Comparison of ENCODE assay signal across 1 cellular context in the genomic region with DNA sequence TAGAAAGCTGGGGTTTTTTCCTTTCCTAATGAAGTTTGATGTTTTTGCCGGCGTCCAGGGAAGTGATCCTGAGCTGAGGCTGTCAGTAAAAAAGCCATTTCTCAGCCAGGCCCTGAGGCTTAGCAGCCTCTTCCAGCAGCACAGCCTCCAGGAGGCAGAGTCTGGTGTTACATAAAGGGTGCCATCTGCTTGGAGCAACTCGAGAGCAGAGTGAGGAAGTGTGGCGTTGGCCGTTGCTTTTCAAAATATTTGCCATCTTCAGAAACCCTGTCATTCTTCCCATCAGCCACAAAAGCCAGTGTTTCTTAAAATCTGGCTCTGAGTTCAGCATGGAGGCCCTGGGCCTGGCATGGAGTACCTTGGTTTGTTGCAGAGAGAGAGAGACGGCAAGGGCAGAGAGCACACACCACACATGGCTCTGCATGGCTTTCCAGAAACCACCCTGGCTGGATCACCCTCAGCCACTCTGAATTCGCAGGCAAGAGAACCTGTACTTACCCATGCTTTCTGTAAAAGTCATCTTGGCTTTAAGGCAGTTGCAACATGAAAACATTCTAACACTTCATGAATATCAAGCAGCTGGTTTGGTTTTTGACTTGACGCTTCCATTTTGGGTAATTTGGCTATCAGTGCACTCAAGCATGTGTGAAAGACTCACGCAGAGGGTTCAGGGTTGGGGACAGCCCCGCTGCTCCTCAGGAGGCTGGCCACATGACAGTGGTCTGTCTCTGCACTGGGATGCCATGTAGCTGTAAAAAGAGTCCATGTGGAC.
TF ChIP-seq lines count a peak whose summit lies in the region.

No MANE protein-coding gene starts in this region.

TF ChIP-seq in GM12878, 131 proteins besides CTCF, POLR2A, EP300 and RAD21 (continues in another document):
- TF ChIP-seq RBBP5 (conservative IDR thresholded peaks at IDR 0.05) (no peak), TCF7 (IDR thresholded peaks at IDR 0.05; ENCODE audit: borderline replicate concordance) (no peak), CREB1 (IDR thresholded peaks at IDR 0.05; ENCODE audit: low read depth) (no peak), RCOR1 (conservative IDR thresholded peaks at IDR 0.05; ENCODE audit: low read depth, low read length) (0 out of 2 replicates have a peak, but pooled peaks have one; percentile 53), SREBF1 (IDR thresholded peaks at IDR 0.05; ENCODE audit: low read length) (no peak), HDGF (IDR thresholded peaks at IDR 0.05) (0 out of 2 replicates have a peak, but pooled peaks have one; percentile 33), ZNF24 (IDR thresholded peaks at IDR 0.05) (no peak), MTA2 (IDR thresholded peaks at IDR 0.05; ENCODE audit: low read depth) (peak; percentile 60; the same call in 1 of the 2 replicates), BRCA1 (IDR thresholded peaks at IDR 0.05; ENCODE audit: low read depth, low read length) (no peak), ZBED1 (IDR thresholded peaks at IDR 0.05; ENCODE audit: borderline replicate concordance) (no peak), EED (IDR thresholded peaks at IDR 0.05; ENCODE audit: low read depth) (no peak), ZNF622 (IDR thresholded peaks at IDR 0.05) (no peak), MEF2B (IDR thresholded peaks at IDR 0.05; ENCODE audit: partially characterized antibody, poor library complexity, severe bottlenecking) (peak; percentile 74), MXI1 (IDR thresholded peaks at IDR 0.05; ENCODE audit: low read depth, low read length) (peak; percentile 82), WRNIP1 (IDR thresholded peaks at IDR 0.05; ENCODE audit: borderline replicate concordance, low read depth, low read length) (no peak), IKZF1 (conservative IDR thresholded peaks at IDR 0.05) (peak; percentile 34; the same call in 1 of the 2 replicates), NFIC (IDR thresholded peaks at IDR 0.05; ENCODE audit: low read depth, low read length) (no peak; the same call in 1 of the 2 replicates), SREBF2 (IDR thresholded peaks at IDR 0.05; ENCODE audit: low read length) (no peak)
- TF ChIP-seq, protein P1, sequence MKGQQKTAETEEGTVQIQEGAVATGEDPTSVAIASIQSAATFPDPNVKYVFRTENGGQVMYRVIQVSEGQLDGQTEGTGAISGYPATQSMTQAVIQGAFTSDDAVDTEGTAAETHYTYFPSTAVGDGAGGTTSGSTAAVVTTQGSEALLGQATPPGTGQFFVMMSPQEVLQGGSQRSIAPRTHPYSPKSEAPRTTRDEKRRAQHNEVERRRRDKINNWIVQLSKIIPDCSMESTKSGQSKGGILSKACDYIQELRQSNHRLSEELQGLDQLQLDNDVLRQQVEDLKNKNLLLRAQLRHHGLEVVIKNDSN (IDR thresholded peaks at IDR 0.05; ENCODE audit: borderline replicate concordance, extremely low read length, insufficient read depth, low read depth, low read length) = no peak
- TF ChIP-seq, protein P2, sequence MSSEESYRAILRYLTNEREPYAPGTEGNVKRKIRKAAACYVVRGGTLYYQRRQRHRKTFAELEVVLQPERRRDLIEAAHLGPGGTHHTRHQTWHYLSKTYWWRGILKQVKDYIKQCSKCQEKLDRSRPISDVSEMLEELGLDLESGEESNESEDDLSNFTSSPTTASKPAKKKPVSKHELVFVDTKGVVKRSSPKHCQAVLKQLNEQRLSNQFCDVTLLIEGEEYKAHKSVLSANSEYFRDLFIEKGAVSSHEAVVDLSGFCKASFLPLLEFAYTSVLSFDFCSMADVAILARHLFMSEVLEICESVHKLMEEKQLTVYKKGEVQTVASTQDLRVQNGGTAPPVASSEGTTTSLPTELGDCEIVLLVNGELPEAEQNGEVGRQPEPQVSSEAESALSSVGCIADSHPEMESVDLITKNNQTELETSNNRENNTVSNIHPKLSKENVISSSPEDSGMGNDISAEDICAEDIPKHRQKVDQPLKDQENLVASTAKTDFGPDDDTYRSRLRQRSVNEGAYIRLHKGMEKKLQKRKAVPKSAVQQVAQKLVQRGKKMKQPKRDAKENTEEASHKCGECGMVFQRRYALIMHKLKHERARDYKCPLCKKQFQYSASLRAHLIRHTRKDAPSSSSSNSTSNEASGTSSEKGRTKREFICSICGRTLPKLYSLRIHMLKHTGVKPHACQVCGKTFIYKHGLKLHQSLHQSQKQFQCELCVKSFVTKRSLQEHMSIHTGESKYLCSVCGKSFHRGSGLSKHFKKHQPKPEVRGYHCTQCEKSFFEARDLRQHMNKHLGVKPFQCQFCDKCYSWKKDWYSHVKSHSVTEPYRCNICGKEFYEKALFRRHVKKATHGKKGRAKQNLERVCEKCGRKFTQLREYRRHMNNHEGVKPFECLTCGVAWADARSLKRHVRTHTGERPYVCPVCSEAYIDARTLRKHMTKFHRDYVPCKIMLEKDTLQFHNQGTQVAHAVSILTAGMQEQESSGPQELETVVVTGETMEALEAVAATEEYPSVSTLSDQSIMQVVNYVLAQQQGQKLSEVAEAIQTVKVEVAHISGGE (CRISPR knock-in tag; IDR thresholded peaks at IDR 0.05) = no peak
- TF ChIP-seq, protein P3, sequence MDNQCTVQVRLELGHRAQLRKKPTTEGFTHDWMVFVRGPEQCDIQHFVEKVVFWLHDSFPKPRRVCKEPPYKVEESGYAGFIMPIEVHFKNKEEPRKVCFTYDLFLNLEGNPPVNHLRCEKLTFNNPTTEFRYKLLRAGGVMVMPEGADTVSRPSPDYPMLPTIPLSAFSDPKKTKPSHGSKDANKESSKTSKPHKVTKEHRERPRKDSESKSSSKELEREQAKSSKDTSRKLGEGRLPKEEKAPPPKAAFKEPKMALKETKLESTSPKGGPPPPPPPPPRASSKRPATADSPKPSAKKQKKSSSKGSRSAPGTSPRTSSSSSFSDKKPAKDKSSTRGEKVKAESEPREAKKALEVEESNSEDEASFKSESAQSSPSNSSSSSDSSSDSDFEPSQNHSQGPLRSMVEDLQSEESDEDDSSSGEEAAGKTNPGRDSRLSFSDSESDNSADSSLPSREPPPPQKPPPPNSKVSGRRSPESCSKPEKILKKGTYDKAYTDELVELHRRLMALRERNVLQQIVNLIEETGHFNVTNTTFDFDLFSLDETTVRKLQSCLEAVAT (IDR thresholded peaks at IDR 0.05) = no peak
- TF ChIP-seq, protein P4, sequence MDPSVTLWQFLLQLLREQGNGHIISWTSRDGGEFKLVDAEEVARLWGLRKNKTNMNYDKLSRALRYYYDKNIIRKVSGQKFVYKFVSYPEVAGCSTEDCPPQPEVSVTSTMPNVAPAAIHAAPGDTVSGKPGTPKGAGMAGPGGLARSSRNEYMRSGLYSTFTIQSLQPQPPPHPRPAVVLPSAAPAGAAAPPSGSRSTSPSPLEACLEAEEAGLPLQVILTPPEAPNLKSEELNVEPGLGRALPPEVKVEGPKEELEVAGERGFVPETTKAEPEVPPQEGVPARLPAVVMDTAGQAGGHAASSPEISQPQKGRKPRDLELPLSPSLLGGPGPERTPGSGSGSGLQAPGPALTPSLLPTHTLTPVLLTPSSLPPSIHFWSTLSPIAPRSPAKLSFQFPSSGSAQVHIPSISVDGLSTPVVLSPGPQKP (IDR thresholded peaks at IDR 0.05; ENCODE audit: low read depth, low read length) = no peak
- TF ChIP-seq, protein P5, sequence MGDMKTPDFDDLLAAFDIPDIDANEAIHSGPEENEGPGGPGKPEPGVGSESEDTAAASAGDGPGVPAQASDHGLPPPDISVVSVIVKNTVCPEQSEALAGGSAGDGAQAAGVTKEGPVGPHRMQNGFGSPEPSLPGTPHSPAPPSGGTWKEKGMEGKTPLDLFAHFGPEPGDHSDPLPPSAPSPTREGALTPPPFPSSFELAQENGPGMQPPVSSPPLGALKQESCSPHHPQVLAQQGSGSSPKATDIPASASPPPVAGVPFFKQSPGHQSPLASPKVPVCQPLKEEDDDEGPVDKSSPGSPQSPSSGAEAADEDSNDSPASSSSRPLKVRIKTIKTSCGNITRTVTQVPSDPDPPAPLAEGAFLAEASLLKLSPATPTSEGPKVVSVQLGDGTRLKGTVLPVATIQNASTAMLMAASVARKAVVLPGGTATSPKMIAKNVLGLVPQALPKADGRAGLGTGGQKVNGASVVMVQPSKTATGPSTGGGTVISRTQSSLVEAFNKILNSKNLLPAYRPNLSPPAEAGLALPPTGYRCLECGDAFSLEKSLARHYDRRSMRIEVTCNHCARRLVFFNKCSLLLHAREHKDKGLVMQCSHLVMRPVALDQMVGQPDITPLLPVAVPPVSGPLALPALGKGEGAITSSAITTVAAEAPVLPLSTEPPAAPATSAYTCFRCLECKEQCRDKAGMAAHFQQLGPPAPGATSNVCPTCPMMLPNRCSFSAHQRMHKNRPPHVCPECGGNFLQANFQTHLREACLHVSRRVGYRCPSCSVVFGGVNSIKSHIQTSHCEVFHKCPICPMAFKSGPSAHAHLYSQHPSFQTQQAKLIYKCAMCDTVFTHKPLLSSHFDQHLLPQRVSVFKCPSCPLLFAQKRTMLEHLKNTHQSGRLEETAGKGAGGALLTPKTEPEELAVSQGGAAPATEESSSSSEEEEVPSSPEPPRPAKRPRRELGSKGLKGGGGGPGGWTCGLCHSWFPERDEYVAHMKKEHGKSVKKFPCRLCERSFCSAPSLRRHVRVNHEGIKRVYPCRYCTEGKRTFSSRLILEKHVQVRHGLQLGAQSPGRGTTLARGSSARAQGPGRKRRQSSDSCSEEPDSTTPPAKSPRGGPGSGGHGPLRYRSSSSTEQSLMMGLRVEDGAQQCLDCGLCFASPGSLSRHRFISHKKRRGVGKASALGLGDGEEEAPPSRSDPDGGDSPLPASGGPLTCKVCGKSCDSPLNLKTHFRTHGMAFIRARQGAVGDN (IDR thresholded peaks at IDR 0.05) = peak; percentile 87
- TF ChIP-seq, protein P6, sequence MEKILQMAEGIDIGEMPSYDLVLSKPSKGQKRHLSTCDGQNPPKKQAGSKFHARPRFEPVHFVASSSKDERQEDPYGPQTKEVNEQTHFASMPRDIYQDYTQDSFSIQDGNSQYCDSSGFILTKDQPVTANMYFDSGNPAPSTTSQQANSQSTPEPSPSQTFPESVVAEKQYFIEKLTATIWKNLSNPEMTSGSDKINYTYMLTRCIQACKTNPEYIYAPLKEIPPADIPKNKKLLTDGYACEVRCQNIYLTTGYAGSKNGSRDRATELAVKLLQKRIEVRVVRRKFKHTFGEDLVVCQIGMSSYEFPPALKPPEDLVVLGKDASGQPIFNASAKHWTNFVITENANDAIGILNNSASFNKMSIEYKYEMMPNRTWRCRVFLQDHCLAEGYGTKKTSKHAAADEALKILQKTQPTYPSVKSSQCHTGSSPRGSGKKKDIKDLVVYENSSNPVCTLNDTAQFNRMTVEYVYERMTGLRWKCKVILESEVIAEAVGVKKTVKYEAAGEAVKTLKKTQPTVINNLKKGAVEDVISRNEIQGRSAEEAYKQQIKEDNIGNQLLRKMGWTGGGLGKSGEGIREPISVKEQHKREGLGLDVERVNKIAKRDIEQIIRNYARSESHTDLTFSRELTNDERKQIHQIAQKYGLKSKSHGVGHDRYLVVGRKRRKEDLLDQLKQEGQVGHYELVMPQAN (conservative IDR thresholded peaks at IDR 0.05) = no peak
- TF ChIP-seq, protein P7, sequence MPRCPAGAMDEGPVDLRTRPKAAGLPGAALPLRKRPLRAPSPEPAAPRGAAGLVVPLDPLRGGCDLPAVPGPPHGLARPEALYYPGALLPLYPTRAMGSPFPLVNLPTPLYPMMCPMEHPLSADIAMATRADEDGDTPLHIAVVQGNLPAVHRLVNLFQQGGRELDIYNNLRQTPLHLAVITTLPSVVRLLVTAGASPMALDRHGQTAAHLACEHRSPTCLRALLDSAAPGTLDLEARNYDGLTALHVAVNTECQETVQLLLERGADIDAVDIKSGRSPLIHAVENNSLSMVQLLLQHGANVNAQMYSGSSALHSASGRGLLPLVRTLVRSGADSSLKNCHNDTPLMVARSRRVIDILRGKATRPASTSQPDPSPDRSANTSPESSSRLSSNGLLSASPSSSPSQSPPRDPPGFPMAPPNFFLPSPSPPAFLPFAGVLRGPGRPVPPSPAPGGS (IDR thresholded peaks at IDR 0.05; ENCODE audit: borderline replicate concordance, insufficient read depth, low read depth, low read length, poor library complexity, severe bottlenecking) = no peak
- TF ChIP-seq, protein P8, sequence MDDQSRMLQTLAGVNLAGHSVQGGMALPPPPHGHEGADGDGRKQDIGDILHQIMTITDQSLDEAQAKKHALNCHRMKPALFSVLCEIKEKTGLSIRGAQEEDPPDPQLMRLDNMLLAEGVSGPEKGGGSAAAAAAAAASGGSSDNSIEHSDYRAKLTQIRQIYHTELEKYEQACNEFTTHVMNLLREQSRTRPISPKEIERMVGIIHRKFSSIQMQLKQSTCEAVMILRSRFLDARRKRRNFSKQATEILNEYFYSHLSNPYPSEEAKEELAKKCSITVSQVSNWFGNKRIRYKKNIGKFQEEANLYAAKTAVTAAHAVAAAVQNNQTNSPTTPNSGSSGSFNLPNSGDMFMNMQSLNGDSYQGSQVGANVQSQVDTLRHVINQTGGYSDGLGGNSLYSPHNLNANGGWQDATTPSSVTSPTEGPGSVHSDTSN (IDR thresholded peaks at IDR 0.05; ENCODE audit: insufficient replicate concordance, low read depth, low read length) = no peak
- TF ChIP-seq, protein P9, sequence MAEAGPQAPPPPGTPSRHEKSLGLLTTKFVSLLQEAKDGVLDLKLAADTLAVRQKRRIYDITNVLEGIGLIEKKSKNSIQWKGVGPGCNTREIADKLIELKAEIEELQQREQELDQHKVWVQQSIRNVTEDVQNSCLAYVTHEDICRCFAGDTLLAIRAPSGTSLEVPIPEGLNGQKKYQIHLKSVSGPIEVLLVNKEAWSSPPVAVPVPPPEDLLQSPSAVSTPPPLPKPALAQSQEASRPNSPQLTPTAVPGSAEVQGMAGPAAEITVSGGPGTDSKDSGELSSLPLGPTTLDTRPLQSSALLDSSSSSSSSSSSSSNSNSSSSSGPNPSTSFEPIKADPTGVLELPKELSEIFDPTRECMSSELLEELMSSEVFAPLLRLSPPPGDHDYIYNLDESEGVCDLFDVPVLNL (IDR thresholded peaks at IDR 0.05; ENCODE audit: low read depth, low read length) = no peak
- TF ChIP-seq, protein P10, sequence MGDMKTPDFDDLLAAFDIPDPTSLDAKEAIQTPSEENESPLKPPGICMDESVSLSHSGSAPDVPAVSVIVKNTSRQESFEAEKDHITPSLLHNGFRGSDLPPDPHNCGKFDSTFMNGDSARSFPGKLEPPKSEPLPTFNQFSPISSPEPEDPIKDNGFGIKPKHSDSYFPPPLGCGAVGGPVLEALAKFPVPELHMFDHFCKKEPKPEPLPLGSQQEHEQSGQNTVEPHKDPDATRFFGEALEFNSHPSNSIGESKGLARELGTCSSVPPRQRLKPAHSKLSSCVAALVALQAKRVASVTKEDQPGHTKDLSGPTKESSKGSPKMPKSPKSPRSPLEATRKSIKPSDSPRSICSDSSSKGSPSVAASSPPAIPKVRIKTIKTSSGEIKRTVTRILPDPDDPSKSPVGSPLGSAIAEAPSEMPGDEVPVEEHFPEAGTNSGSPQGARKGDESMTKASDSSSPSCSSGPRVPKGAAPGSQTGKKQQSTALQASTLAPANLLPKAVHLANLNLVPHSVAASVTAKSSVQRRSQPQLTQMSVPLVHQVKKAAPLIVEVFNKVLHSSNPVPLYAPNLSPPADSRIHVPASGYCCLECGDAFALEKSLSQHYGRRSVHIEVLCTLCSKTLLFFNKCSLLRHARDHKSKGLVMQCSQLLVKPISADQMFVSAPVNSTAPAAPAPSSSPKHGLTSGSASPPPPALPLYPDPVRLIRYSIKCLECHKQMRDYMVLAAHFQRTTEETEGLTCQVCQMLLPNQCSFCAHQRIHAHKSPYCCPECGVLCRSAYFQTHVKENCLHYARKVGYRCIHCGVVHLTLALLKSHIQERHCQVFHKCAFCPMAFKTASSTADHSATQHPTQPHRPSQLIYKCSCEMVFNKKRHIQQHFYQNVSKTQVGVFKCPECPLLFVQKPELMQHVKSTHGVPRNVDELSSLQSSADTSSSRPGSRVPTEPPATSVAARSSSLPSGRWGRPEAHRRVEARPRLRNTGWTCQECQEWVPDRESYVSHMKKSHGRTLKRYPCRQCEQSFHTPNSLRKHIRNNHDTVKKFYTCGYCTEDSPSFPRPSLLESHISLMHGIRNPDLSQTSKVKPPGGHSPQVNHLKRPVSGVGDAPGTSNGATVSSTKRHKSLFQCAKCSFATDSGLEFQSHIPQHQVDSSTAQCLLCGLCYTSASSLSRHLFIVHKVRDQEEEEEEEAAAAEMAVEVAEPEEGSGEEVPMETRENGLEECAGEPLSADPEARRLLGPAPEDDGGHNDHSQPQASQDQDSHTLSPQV (IDR thresholded peaks at IDR 0.05) = 0 out of 2 replicates have a peak, but pooled peaks have one; percentile 10
